ENCODE assay signal across 11 cellular contexts in the genomic region with DNA sequence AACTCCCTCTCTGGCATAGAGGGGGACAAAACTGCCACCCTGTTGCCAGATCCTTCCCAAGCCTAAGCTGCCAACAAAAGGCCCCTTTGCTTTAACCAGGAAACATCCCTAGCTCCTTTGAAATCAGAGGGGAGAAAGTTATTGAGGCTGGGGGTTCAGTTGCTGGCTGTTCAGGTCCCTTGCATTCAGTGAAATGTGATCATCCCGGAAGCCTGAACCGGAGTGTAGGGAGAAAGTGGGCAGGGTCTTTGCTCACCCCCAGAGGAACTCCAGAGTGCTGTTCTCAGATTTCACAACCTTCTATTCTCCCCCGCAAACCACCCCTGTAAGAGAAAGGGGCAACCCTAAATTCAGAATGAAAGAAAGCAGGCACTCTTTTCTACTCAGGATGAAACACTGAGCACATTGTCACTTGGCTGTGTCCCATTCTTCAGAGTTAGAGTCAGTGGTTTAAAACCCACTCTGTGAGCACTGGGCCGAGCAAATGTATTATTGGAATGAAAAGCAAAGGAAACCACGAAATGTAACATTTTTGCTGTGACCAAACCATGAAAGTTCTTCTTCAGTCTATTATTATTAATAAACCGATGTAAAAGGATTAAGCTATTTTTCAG.
DNase-seq lines count a peak whose midpoint lies in the region; ATAC-seq lines count a peak whose summit lies in the region.
"Had no signal": no experiment of that assay in that cellular context is flagged by ENCODE, and none has a peak within 500 bp of the region (broad histone marks: within the 10 kb centered on the region; RNA-seq: fewer than 3 reads in every experiment).

No MANE protein-coding gene starts in this region.

- H3K9ac ChIP-seq in BLaER1 = no peak overlapping the region

- in situ Hi-C loops in KBM-7 (cut with MboI; ENCODE audit: low pct_unique_long_range_greater_than_20kb, low sequenced_read_pairs) = no loop called here

- H3K9me3 ChIP-seq in BLaER1 = 0 out of 2 replicates have a peak, but pooled peaks cover 4% of the 10 kb centered on the region

- H3K27ac ChIP-seq in BLaER1 = 0 out of 2 replicates have a peak overlapping the region, but pooled peaks have one; percentile 13

- H3K4me3 Mint-ChIP-seq in activated T-cell treated with anti-CD3 and anti-CD28 coated beads, Interleukin-2, amount 50 U/mL, for 4 hours = no peak overlapping the region
- H3K4me3 Mint-ChIP-seq in immature natural killer cell = no peak overlapping the region

- H3K4me3 ChIP-seq in BLaER1 = no peak overlapping the region

- H4K20me1 ChIP-seq in BLaER1 = no peaks in the 10 kb centered on the region

- DNase-seq in foreskin melanocyte = peak; percentile 53
- no peak for DNase-seq in KBM-7
- DNase-seq in stimulated activated CD4-positive, alpha-beta T cell treated with anti-CD3 and anti-CD28 coated beads, Interleukin-15, amount 100 ng/mL, for 24 hours = no peak
- DNase-seq in activated T-cell treated with anti-CD3 and anti-CD28 coated beads, Interleukin-2, amount 50 U/mL, for 4 hours = no peak
- no peak for DNase-seq in immature natural killer cell
- DNase-seq: kidney glomerular epithelial cell, occipital lobe had no signal

- ATAC-seq in GM19463 (IDR thresholded peaks at IDR 0.05; ENCODE audit: unreplicated experiment) = peak; percentile 68
- ATAC-seq in HG03139 (IDR thresholded peaks at IDR 0.05; ENCODE audit: unreplicated experiment) = peak; percentile 47
- ATAC-seq in activated T-cell treated with anti-CD3 and anti-CD28 coated beads, Interleukin-2, amount 50 U/mL, for 4 hours = no peak
- ATAC-seq: activated CD4-positive, CD25-positive, alpha-beta regulatory T cell treated with anti-CD3 and anti-CD28 coated beads, Interleukin-2, amount 50 U/mL, for 24 hours had no signal

- peaks cover 18% of the 10 kb centered on the region for H3K4me1 ChIP-seq in BLaER1

- H3K27ac Mint-ChIP-seq in immature natural killer cell = no peak overlapping the region

- no peaks in the 10 kb centered on the region for H3K27me3 Mint-ChIP-seq in activated T-cell treated with anti-CD3 and anti-CD28 coated beads, Interleukin-2, amount 50 U/mL, for 4 hours (ENCODE audit: low read depth)
- peaks cover 0 to 3% (median 0%) of the 10 kb centered on the region in 3 donors for H3K27me3 Mint-ChIP-seq in immature natural killer cell (ENCODE audit: low read depth in 3 of 3)

- peaks cover 36% of the 10 kb centered on the region for H3K36me3 ChIP-seq in BLaER1

- peak overlapping the region; percentile 49 for H3K4me2 ChIP-seq in BLaER1

- no peaks in the 10 kb centered on the region for H3K27me3 ChIP-seq in BLaER1

- no peaks in the 10 kb centered on the region for H3K9me3 Mint-ChIP-seq in activated T-cell treated with anti-CD3 and anti-CD28 coated beads, Interleukin-2, amount 50 U/mL, for 4 hours
- H3K9me3 Mint-ChIP-seq in immature natural killer cell = no peaks in the 10 kb centered on the region

- peaks cover 6% of the 10 kb centered on the region for H3K36me3 Mint-ChIP-seq in activated T-cell treated with anti-CD3 and anti-CD28 coated beads, Interleukin-2, amount 50 U/mL, for 4 hours (ENCODE audit: insufficient read depth)
- H3K36me3 Mint-ChIP-seq in immature natural killer cell = peaks cover 0 to 13% (median 5%) of the 10 kb centered on the region in 3 donors

- H3K4me1 Mint-ChIP-seq in activated T-cell treated with anti-CD3 and anti-CD28 coated beads, Interleukin-2, amount 50 U/mL, for 4 hours (ENCODE audit: low read depth) = no peaks in the 10 kb centered on the region
- no peaks in the 10 kb centered on the region for H3K4me1 Mint-ChIP-seq in immature natural killer cell

Comparison
In these comparisons a context has a peak if more than half of its experiments do, and no peak if none do; other contexts are left out.
1. ATAC-seq: peak in GM19463 (single experiment) and HG03139 (single experiment); none in activated T-cell treated with anti-CD3 and anti-CD28 coated beads, Interleukin-2, amount 50 U/mL, for 4 hours (0 of 2).